ENCODE assay signal across 8 cellular contexts in the genomic region with DNA sequence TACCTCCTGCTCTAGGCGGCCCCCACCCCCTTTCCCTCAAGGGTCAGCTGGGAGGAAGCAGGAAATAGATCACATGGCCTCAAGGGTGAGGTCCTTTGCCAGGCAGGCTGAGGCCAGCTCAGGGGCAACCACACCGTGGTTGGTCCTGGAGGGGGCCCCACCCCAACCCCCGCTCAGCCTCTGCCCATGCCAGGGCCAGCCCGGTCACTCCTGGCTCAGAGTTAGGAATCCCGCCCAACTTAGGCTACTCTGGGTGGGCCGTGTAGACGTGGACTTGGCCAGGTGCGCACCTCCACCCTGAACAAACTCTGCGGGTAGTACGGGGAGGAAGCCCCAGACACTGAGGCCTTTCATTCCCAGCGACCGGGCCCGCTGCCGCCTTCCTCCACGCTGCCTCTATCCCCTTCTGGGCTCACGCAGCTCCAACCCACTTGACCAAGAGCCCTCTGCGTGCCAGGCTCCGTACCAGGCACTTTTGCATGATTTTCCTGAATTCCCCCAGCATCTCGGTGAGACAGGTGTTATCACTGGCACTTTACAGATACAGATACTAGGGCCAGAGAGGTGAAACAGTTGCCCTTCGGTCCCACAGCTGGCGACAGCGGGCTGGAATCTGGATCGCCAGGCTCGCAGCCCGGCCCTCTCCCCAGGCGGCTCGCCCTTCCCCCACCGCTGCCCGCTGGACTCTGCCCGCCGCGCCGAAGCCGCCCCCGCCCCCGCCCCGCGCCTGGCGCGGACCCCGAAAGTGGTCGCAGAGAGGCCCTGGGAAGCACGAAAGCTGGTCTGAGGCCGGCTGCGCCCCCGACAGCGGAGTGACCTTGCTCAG. TPM values are rescaled to one million over a fixed set of nuclear protein-coding genes. Genes with fewer than 3 reads are reported as not detected.
DNase-seq lines count a peak whose midpoint lies in the region; ATAC-seq and TF ChIP-seq lines count a peak whose summit lies in the region.

No MANE protein-coding gene starts in this region.

- H3K4me3 Mint-ChIP-seq in GM23338: peak overlapping the region; percentile 98

- no peak for TF ChIP-seq CTCF in GM23338 (conservative IDR thresholded peaks at IDR 0.05; ENCODE audit: low read depth in 2 of 2)
- TF ChIP-seq CTCF in hepatocyte (IDR thresholded peaks at IDR 0.05; ENCODE audit: poor library complexity): no peak

- H3K4me3 ChIP-seq in GM23338 (peak overlapping the region; percentile 91), adipocyte (ENCODE audit: low read length) (peak overlapping the region; percentile 95), hepatocyte (peak overlapping the region; percentile 73)

- WGBS in hepatocyte (ENCODE audit: low lambda C conversion rate, missing lambda C conversion rate): 2% methylated on average over 43 of the region's 47 CpGs

- DNase-seq in GF-D8 (lab: John Stamatoyannopoulos, UW) (peak; percentile 17), GM23338 (ENCODE audit: low spot score) (peak; percentile 78), NCI-H2227 (lab: John Stamatoyannopoulos, UW; ENCODE audit: unreplicated experiment) (peak; percentile 65), adipocyte (ENCODE audit: low read depth) (peak; percentile 63), hepatocyte (ENCODE audit: low spot score) (peak; percentile 92), sciatic nerve (ENCODE audit: low spot score) (no peak), middle frontal gyrus (ENCODE audit: extremely low spot score, low spot score) (no peak)

- H3K9ac ChIP-seq in adipocyte (ENCODE audit: low read length): peak overlapping the region; percentile 90

- H3K9me2 ChIP-seq in GM23338 (ENCODE audit: insufficient read depth): no peaks in the 10 kb centered on the region
- H3K9me2 ChIP-seq in hepatocyte (replicated peaks; ENCODE audit: insufficient read depth): no peaks in the 10 kb centered on the region

- H3K27me3 Mint-ChIP-seq in GM23338 (ENCODE audit: insufficient read depth, low read depth, poor library complexity): peaks cover 21% of the 10 kb centered on the region

- ATAC-seq in GM23338: peak; percentile 26
- ATAC-seq in sciatic nerve: peak; percentile 2
- no peak for ATAC-seq in HG03457 (IDR thresholded peaks at IDR 0.05; ENCODE audit: unreplicated experiment)

- no peaks in the 10 kb centered on the region for H3K9me3 Mint-ChIP-seq in GM23338

- peak overlapping the region; percentile 94 for H2AFZ ChIP-seq in GM23338
- peak overlapping the region; percentile 21 for H2AFZ ChIP-seq in hepatocyte

- H3K36me3 Mint-ChIP-seq in GM23338 (ENCODE audit: low read depth): peaks cover 31% of the 10 kb centered on the region

- peaks cover 11% of the 10 kb centered on the region; the same call in 1 of the 2 replicates for H3F3A ChIP-seq in GM23338 (replicated peaks; ENCODE audit: low read depth)

- H3K27ac Mint-ChIP-seq in GM23338: peak overlapping the region; percentile 97

- no peaks in the 10 kb centered on the region for H3K9me3 ChIP-seq in adipocyte (ENCODE audit: control insufficient read depth, low read length)
- no peaks in the 10 kb centered on the region for H3K9me3 ChIP-seq in hepatocyte (ENCODE audit: low read depth)

- H3K4me1 ChIP-seq in GM23338 (ENCODE audit: insufficient read depth) (peaks cover 15% of the 10 kb centered on the region), adipocyte (ENCODE audit: control insufficient read depth, insufficient read depth, low read length) (peaks cover 19% of the 10 kb centered on the region), hepatocyte (ENCODE audit: insufficient read depth) (peaks cover 18% of the 10 kb centered on the region)

- no peaks in the 10 kb centered on the region for H3K36me3 ChIP-seq in GM23338 (ENCODE audit: insufficient read depth)
- H3K36me3 ChIP-seq in adipocyte (ENCODE audit: control insufficient read depth, insufficient read depth, low read length, severe bottlenecking): peaks cover 20% of the 10 kb centered on the region
- H3K36me3 ChIP-seq in hepatocyte (replicated peaks; ENCODE audit: insufficient read depth, low read depth): no peaks in the 10 kb centered on the region

- H3K27me3 ChIP-seq in GM23338 (ENCODE audit: insufficient read depth) (peaks cover 14% of the 10 kb centered on the region), adipocyte (replicated peaks; ENCODE audit: control insufficient read depth, insufficient read depth, low read length) (no peaks in the 10 kb centered on the region), hepatocyte (no peaks in the 10 kb centered on the region)

- intact Hi-C loops in sciatic nerve (cut with DNase I): no loop called here

- H3K79me2 ChIP-seq in GM23338 (replicated peaks; ENCODE audit: insufficient read depth) (no peaks in the 10 kb centered on the region), hepatocyte (peaks cover 6% of the 10 kb centered on the region)

- H4K20me1 ChIP-seq in GM23338 (replicated peaks; ENCODE audit: insufficient read depth) (0 out of 2 replicates have a peak, but pooled peaks cover 8% of the 10 kb centered on the region), hepatocyte (ENCODE audit: insufficient read depth, poor library complexity, severe bottlenecking) (no peaks in the 10 kb centered on the region)

- H3K27ac ChIP-seq in GM23338 (ENCODE audit: low read depth): no peak overlapping the region
- peak overlapping the region; percentile 99 for H3K27ac ChIP-seq in hepatocyte

- peaks cover 14% of the 10 kb centered on the region for H3K4me1 Mint-ChIP-seq in GM23338

- H3K4me2 ChIP-seq in GM23338 (peak overlapping the region; percentile 98), hepatocyte (peak overlapping the region; percentile 93)

TF ChIP-seq in GM23338, 12 proteins besides CTCF, POLR2A, EP300 and RAD21 (continues in another document):
- TF ChIP-seq JUNB (IDR thresholded peaks at IDR 0.05; ENCODE audit: unreplicated experiment) (no peak), CREB1 (CRISPR knock-in tag; IDR thresholded peaks at IDR 0.05; ENCODE audit: low read depth) (no peak), EZH2 (IDR thresholded peaks at IDR 0.05; ENCODE audit: low read depth, unreplicated experiment) (no peak), POLR2AphosphoS5 (IDR thresholded peaks at IDR 0.05; ENCODE audit: low read depth) (peak; percentile 57; the same call in 1 of the 2 replicates), STAT1 (IDR thresholded peaks at IDR 0.05; ENCODE audit: unreplicated experiment) (no peak), EZH2phosphoT487 (IDR thresholded peaks at IDR 0.05; ENCODE audit: unreplicated experiment) (no peak)
- TF ChIP-seq, protein P1, sequence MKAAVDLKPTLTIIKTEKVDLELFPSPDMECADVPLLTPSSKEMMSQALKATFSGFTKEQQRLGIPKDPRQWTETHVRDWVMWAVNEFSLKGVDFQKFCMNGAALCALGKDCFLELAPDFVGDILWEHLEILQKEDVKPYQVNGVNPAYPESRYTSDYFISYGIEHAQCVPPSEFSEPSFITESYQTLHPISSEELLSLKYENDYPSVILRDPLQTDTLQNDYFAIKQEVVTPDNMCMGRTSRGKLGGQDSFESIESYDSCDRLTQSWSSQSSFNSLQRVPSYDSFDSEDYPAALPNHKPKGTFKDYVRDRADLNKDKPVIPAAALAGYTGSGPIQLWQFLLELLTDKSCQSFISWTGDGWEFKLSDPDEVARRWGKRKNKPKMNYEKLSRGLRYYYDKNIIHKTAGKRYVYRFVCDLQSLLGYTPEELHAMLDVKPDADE (IDR thresholded peaks at IDR 0.05): peak; percentile 76
- TF ChIP-seq, protein P2, sequence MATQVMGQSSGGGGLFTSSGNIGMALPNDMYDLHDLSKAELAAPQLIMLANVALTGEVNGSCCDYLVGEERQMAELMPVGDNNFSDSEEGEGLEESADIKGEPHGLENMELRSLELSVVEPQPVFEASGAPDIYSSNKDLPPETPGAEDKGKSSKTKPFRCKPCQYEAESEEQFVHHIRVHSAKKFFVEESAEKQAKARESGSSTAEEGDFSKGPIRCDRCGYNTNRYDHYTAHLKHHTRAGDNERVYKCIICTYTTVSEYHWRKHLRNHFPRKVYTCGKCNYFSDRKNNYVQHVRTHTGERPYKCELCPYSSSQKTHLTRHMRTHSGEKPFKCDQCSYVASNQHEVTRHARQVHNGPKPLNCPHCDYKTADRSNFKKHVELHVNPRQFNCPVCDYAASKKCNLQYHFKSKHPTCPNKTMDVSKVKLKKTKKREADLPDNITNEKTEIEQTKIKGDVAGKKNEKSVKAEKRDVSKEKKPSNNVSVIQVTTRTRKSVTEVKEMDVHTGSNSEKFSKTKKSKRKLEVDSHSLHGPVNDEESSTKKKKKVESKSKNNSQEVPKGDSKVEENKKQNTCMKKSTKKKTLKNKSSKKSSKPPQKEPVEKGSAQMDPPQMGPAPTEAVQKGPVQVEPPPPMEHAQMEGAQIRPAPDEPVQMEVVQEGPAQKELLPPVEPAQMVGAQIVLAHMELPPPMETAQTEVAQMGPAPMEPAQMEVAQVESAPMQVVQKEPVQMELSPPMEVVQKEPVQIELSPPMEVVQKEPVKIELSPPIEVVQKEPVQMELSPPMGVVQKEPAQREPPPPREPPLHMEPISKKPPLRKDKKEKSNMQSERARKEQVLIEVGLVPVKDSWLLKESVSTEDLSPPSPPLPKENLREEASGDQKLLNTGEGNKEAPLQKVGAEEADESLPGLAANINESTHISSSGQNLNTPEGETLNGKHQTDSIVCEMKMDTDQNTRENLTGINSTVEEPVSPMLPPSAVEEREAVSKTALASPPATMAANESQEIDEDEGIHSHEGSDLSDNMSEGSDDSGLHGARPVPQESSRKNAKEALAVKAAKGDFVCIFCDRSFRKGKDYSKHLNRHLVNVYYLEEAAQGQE (IDR thresholded peaks at IDR 0.05; ENCODE audit: unreplicated experiment): no peak

RNA-seq across cellular contexts. Expression of a gene that starts 0.8 kb away (rescaled TPM):
- 31.7 and 34.6 TPM in 2 replicates for total RNA-seq in GM23338 (2014; rRNA removed; shearing (Covaris generic))
- polyA plus RNA-seq in GM23338 (2016; fragmentation: Nextera tagmentation; extraction: Ambion mirVana) (28.1 and 30.1 TPM in 2 replicates), hepatocyte (114 and 117 TPM in 2 replicates)
- total RNA-seq in hepatocyte (73.6 and 89.9 TPM in 2 replicates), sciatic nerve (15.8 TPM)

RNA-seq across cellular contexts. Expression of a gene that starts 8.8 kb away (rescaled TPM):
- total RNA-seq in GM23338 (2014; rRNA removed; shearing (Covaris generic)): 180 and 204 TPM in 2 replicates
- polyA plus RNA-seq in GM23338 (2016; fragmentation: Nextera tagmentation; extraction: Ambion mirVana) (100 and 102 TPM in 2 replicates), hepatocyte (162 and 163 TPM in 2 replicates)
- total RNA-seq in hepatocyte (73.2 and 108 TPM in 2 replicates), sciatic nerve (30.7 TPM)

RNA-seq across cellular contexts. Expression of a gene that starts 21.6 kb away (rescaled TPM):
- 90.7 and 99.0 TPM in 2 replicates for total RNA-seq in GM23338 (2014; rRNA removed; shearing (Covaris generic))
- polyA plus RNA-seq in GM23338 (2016; fragmentation: Nextera tagmentation; extraction: Ambion mirVana): 52.2 and 52.9 TPM in 2 replicates
- 45.1 and 49.4 TPM in 2 replicates for total RNA-seq in hepatocyte
- polyA plus RNA-seq in hepatocyte: 28.4 and 29.3 TPM in 2 replicates
- total RNA-seq in sciatic nerve: 100 TPM

RNA-seq across cellular contexts. Expression of a gene that starts 25.4 kb away (rescaled TPM):
- total RNA-seq in GM23338 (2014; rRNA removed; shearing (Covaris generic)): 13.7 and 16.9 TPM in 2 replicates
- polyA plus RNA-seq in GM23338 (2016; fragmentation: Nextera tagmentation; extraction: Ambion mirVana): 9.1 and 11.6 TPM in 2 replicates
- total RNA-seq in hepatocyte: 78.5 and 87.5 TPM in 2 replicates
- polyA plus RNA-seq in hepatocyte: 79.0 and 90.7 TPM in 2 replicates
- total RNA-seq in sciatic nerve: 34.4 TPM

RNA-seq across cellular contexts. Expression of a gene that starts 56.5 kb away (rescaled TPM):
- 38.1 and 49.1 TPM in 2 replicates for total RNA-seq in GM23338 (2014; rRNA removed; shearing (Covaris generic))
- 55.7 and 57.7 TPM in 2 replicates for polyA plus RNA-seq in GM23338 (2016; fragmentation: Nextera tagmentation; extraction: Ambion mirVana)
- total RNA-seq in hepatocyte: 25.6 and 28.3 TPM in 2 replicates
- 26.0 and 27.0 TPM in 2 replicates for polyA plus RNA-seq in hepatocyte
- total RNA-seq in sciatic nerve: 28.2 TPM

Comparison
In these comparisons a context has a peak if more than half of its experiments do, and no peak if none do; other contexts are left out.
1. DNase-seq: peak in GF-D8 (single experiment), GM23338 (single experiment), NCI-H2227 (single experiment), adipocyte (single experiment) and hepatocyte (single experiment); none in sciatic nerve (single experiment) and middle frontal gyrus (single experiment).
2. Peak in every context shown above with its lines, with median percentiles within 50 percentile points of each other: H3K4me3 ChIP-seq.